1 cellular context compared by ENCODE assay signal in the genomic region with DNA sequence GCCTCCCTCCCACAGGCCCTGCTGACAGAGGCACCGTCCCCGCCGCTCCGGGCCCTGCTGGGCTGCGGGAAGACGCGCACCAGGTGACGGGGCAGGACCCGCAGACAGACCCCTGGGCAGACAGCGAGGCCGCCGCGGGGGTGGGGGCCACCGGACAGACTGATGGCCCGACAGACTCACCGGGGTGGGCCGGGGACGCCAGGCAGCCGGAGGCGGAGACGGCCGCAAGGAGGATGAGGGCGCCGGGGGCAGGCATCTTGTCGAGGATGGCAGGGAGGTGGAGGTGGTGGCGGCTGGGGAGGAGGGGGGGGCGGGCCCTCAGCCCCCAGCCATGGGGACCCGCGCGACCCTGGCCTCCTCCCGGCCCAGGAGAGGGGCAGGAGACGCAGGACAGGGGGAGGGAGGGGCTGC.
TF ChIP-seq lines count a peak whose summit lies in the region.

No MANE protein-coding gene starts in this region.

TF ChIP-seq in IMR-90, 13 proteins besides CTCF, POLR2A, EP300 and RAD21 (continued from another document):
- TF ChIP-seq, protein P1, sequence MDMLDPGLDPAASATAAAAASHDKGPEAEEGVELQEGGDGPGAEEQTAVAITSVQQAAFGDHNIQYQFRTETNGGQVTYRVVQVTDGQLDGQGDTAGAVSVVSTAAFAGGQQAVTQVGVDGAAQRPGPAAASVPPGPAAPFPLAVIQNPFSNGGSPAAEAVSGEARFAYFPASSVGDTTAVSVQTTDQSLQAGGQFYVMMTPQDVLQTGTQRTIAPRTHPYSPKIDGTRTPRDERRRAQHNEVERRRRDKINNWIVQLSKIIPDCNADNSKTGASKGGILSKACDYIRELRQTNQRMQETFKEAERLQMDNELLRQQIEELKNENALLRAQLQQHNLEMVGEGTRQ (IDR thresholded peaks at IDR 0.05; ENCODE audit: low read depth, low read length), result no peak
- no peak for TF ChIP-seq BHLHE40 (IDR thresholded peaks at IDR 0.05; ENCODE audit: low read depth, low read length)
TF ChIP-seq in IMR-90: peak in this region for 0.
